10 cellular contexts compared by ENCODE assay signal in genomic region chr9:82466616-82467251, GRCh38.
A peak's percentile ranks its signal among the peaks of the same experiment; 100 is the strongest.
DNase-seq lines count a peak whose midpoint lies in the region; TF ChIP-seq lines count a peak whose summit lies in the region.
"Had no signal": no experiment of that assay in that cellular context is flagged by ENCODE, and none has a peak within 500 bp of the region (broad histone marks: within the 10 kb centered on the region; RNA-seq: fewer than 3 reads in every experiment).

No MANE protein-coding gene starts in this region.

- H3K27ac Mint-ChIP-seq in activated naive CD8-positive, alpha-beta T cell treated with anti-CD3 and anti-CD28 coated beads for 36 hours: no peak overlapping the region

- H3K27ac ChIP-seq in OCI-LY1 (ENCODE audit: low read depth, low read length, poor library complexity, severe bottlenecking) (no peak overlapping the region), trophoblast cell (ENCODE audit: low read depth, low read length) (no peak overlapping the region)

- DNase-seq in GM06990 (ENCODE audit: extremely low read depth, insufficient read length): no peak
- DNase-seq in fibroblast of the aortic adventitia (ENCODE audit: low read depth): peak; percentile 77
- peak; percentile 5 to 28 for DNase-seq in trophoblast cell
- DNase-seq in activated naive CD8-positive, alpha-beta T cell treated with anti-CD3 and anti-CD28 coated beads for 36 hours: no peak
- DNase-seq in AML-193 (lab: John Stamatoyannopoulos, UW): no peak
- no peak for DNase-seq in activated naive CD4-positive, alpha-beta T cell treated with anti-CD3 and anti-CD28 coated beads, Interleukin-2, amount 50 U/mL, for 16 hours
- no peak for DNase-seq in SW 1271 (lab: John Stamatoyannopoulos, UW)
- DNase-seq: activated CD4-positive, alpha-beta T cell treated with anti-CD3 and anti-CD28 coated beads for 1 hour; KG1 had no signal

- H3K4ac ChIP-seq in trophoblast cell (ENCODE audit: low read depth, low read length): no peak overlapping the region

- H2BK120ac ChIP-seq in trophoblast cell (ENCODE audit: insufficient read depth, low read length, poor library complexity): no peak overlapping the region

- TF ChIP-seq CTCF in GM06990 (IDR thresholded peaks at IDR 0.05; ENCODE audit: insufficient read depth, low read length, poor library complexity, severe bottlenecking) (peak; percentile 12), OCI-LY1 (IDR thresholded peaks at IDR 0.05; ENCODE audit: low read length) (peak; percentile 86), fibroblast of the aortic adventitia (IDR thresholded peaks at IDR 0.05; ENCODE audit: insufficient read depth, low read length) (peak; percentile 88)

- H4K8ac ChIP-seq in trophoblast cell (ENCODE audit: low read depth, low read length): no peak overlapping the region

- no peaks in the 10 kb centered on the region for H3K36me3 ChIP-seq in GM06990 (ENCODE audit: control insufficient read depth, insufficient read depth, low read length)
- no peaks in the 10 kb centered on the region for H3K36me3 ChIP-seq in OCI-LY1 (ENCODE audit: insufficient read depth, low read length)
- no peaks in the 10 kb centered on the region for H3K36me3 ChIP-seq in trophoblast cell (ENCODE audit: control insufficient read depth in 1 of 2, insufficient read depth in 2 of 2, low read length in 2 of 2)

- H3K9ac ChIP-seq in OCI-LY1 (ENCODE audit: low read length) (peak overlapping the region; percentile 6; the same call in 1 of the 2 replicates), trophoblast cell (ENCODE audit: low read length) (no peak overlapping the region)

- H3K18ac ChIP-seq in trophoblast cell (ENCODE audit: low read length): no peak overlapping the region

- H3K4me1 ChIP-seq in OCI-LY1 (ENCODE audit: insufficient read depth, low read length, severe bottlenecking) (peaks cover 20% of the 10 kb centered on the region), trophoblast cell (ENCODE audit: control insufficient read depth in 1 of 2, insufficient read depth in 2 of 2, low read length in 2 of 2) (no peaks in the 10 kb centered on the region)

- no peak overlapping the region for H2BK12ac ChIP-seq in trophoblast cell (ENCODE audit: low read length)

- peaks cover 2% of the 10 kb centered on the region for H3K36me3 Mint-ChIP-seq in activated naive CD8-positive, alpha-beta T cell treated with anti-CD3 and anti-CD28 coated beads for 36 hours

- H3K9me3 Mint-ChIP-seq in activated naive CD8-positive, alpha-beta T cell treated with anti-CD3 and anti-CD28 coated beads for 36 hours: no peaks in the 10 kb centered on the region

- H4K20me1 ChIP-seq in OCI-LY1 (ENCODE audit: insufficient read depth, low read length): no peaks in the 10 kb centered on the region

- H3K27me3 ChIP-seq in GM06990 (replicated peaks; ENCODE audit: control insufficient read depth, insufficient read depth, low read length) (no peaks in the 10 kb centered on the region), OCI-LY1 (ENCODE audit: insufficient read depth, low read length) (no peaks in the 10 kb centered on the region), trophoblast cell (ENCODE audit: insufficient read depth, low read length) (no peaks in the 10 kb centered on the region)

- no peak overlapping the region for H3K23ac ChIP-seq in trophoblast cell (ENCODE audit: low read length)

- H3K27me3 Mint-ChIP-seq in activated naive CD8-positive, alpha-beta T cell treated with anti-CD3 and anti-CD28 coated beads for 36 hours: no peaks in the 10 kb centered on the region

- H2BK5ac ChIP-seq in trophoblast cell (ENCODE audit: low read depth, low read length, poor library complexity): no peak overlapping the region

- no peak overlapping the region for H2AK5ac ChIP-seq in trophoblast cell (ENCODE audit: low read length)

- no peak overlapping the region for H4K91ac ChIP-seq in trophoblast cell (ENCODE audit: low read depth, low read length)

- H3K79me2 ChIP-seq in OCI-LY1 (ENCODE audit: insufficient read depth, low read length) (no peaks in the 10 kb centered on the region), trophoblast cell (ENCODE audit: control insufficient read depth, insufficient read depth, low read length, poor library complexity) (no peaks in the 10 kb centered on the region)

- H3K4me3 Mint-ChIP-seq in activated naive CD8-positive, alpha-beta T cell treated with anti-CD3 and anti-CD28 coated beads for 36 hours: no peak overlapping the region

- H3K9me3 ChIP-seq in OCI-LY1 (ENCODE audit: low read length) (no peaks in the 10 kb centered on the region), trophoblast cell (ENCODE audit: insufficient read depth, low read depth, low read length) (no peaks in the 10 kb centered on the region)

- H3K4me3 ChIP-seq in GM06990 (replicated peaks; ENCODE audit: low read depth, low read length) (no peak overlapping the region), OCI-LY1 (ENCODE audit: low read depth, low read length, poor library complexity, severe bottlenecking) (no peak overlapping the region), fibroblast of the aortic adventitia (ENCODE audit: low read depth, low read length) (peak overlapping the region; percentile 50), trophoblast cell (ENCODE audit: low read depth, low read length) (no peak overlapping the region)

- no peaks in the 10 kb centered on the region for H3K4me1 Mint-ChIP-seq in activated naive CD8-positive, alpha-beta T cell treated with anti-CD3 and anti-CD28 coated beads for 36 hours

- no peaks in the 10 kb centered on the region for H3F3A ChIP-seq in OCI-LY1 (ENCODE audit: insufficient read depth, low read length)

- no peaks in the 10 kb centered on the region for H3K79me1 ChIP-seq in trophoblast cell (ENCODE audit: low read length)

- H3K4me2 ChIP-seq in OCI-LY1 (ENCODE audit: low read length) (peak overlapping the region; percentile 46), trophoblast cell (ENCODE audit: low read length) (no peak overlapping the region)

- WGBS in trophoblast cell (ENCODE audit: extremely low coverage, insufficient coverage, insufficient read length): no CpG with 5 or more reads among the region's 11 CpGs

- no peak overlapping the region for H3K14ac ChIP-seq in trophoblast cell (ENCODE audit: low read length)

- no peaks in the 10 kb centered on the region for H3K9me2 ChIP-seq in OCI-LY1 (ENCODE audit: low read depth, low read length)

- no peak overlapping the region for H4K12ac ChIP-seq in trophoblast cell (ENCODE audit: low read depth, low read length)

- H2AFZ ChIP-seq in OCI-LY1 (ENCODE audit: low read length) (peak overlapping the region; percentile 27; the same call in 1 of the 2 replicates), trophoblast cell (ENCODE audit: insufficient read depth, low read length, poor library complexity) (no peak overlapping the region)

Comparison
In these comparisons a context has a peak if more than half of its experiments do, and no peak if none do; other contexts are left out.
1. DNase-seq: peak in fibroblast of the aortic adventitia (single experiment) and trophoblast cell (2 of 2); none in GM06990 (single experiment), activated naive CD8-positive, alpha-beta T cell treated with anti-CD3 and anti-CD28 coated beads for 36 hours (single experiment), AML-193 (0 of 2), activated naive CD4-positive, alpha-beta T cell treated with anti-CD3 and anti-CD28 coated beads, Interleukin-2, amount 50 U/mL, for 16 hours (single experiment) and SW 1271 (0 of 2).
2. CTCF ChIP-seq: peak in every context shown above with its lines; median percentile 88 in fibroblast of the aortic adventitia; 86 in OCI-LY1; 12 in GM06990.